ENCODE assay signal across 30 cellular contexts in the genomic region with DNA sequence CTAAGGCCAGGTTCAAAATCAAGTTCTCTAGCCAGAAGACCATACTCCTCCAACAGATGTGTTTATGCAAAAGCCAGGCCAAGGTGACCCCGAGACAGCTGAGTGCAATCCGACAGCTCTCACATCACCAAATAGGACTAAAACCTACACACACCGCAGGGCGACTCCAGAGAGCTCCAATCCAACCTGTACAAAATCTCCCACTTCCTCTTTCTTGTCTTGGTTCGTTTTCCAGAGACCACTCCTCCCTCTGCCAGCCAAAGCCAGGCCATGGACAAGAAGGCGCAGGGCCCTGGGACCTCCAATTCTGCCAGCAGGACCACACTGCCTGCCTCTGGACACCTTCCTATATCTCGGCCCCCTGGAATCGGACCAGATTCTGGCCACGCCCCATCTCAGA.
"Had no signal": no experiment of that assay in that cellular context is flagged by ENCODE, and none has a peak within 500 bp of the region (broad histone marks: within the 10 kb centered on the region; RNA-seq: fewer than 3 reads in every experiment).

No MANE protein-coding gene starts in this region.

- H3K9me3 Mint-ChIP-seq: immature natural killer cell; neural crest cell; stimulated activated naive B cell treated with anti-CD40 and anti-IgM and Interleukin-4, amounts not matched to agents 10 μg/mL and 1 μg/mL and 100 μg/mL, for 72 hours had no signal

- DNase-seq: hypothalamus; immature natural killer cell; left ventricle myocardium inferior; mesendoderm; naive B cell; nucleus accumbens; pancreas; posterior cingulate gyrus; retina; right cardiac atrium; stimulated activated CD4-positive, alpha-beta T cell treated with anti-CD3 and anti-CD28 coated beads, Interleukin-12 subunit alpha, Interleukin-12 subunit beta, amount 100 ng/mL, for 4 hours; stimulated activated CD4-positive, alpha-beta T cell treated with anti-CD3 and anti-CD28 coated beads, Interleukin-15, amount 100 ng/mL, for 24 hours; stimulated activated CD4-positive, alpha-beta T cell treated with anti-CD3 and anti-CD28 coated beads, Interleukin-2, amount 100 ng/mL, for 24 hours; stimulated activated CD4-positive, alpha-beta T cell treated with anti-CD3 and anti-CD28 coated beads, Interleukin-4, amount 100 ng/mL, for 1 hour; stimulated activated naive B cell treated with anti-CD40 and anti-IgM and Interleukin-4, amounts not matched to agents 10 μg/mL and 1 μg/mL and 100 μg/mL, for 72 hours; stimulated activated naive CD8-positive, alpha-beta T cell treated with anti-CD3 and anti-CD28 coated beads, Interleukin-15, Interleukin-2, amounts not matched to agents 100 U/mL and 50 U/mL, for 24 hours; tibial artery; trophoblast cell; upper lobe of right lung had no signal

- ATAC-seq: pancreas; right cardiac atrium; sciatic nerve; stimulated activated naive B cell treated with anti-CD40 and anti-IgM and Interleukin-4, amounts not matched to agents 10 μg/mL and 1 μg/mL and 100 μg/mL, for 72 hours; stimulated activated naive CD8-positive, alpha-beta T cell treated with anti-CD3 and anti-CD28 coated beads, Interleukin-15, Interleukin-2, amounts not matched to agents 100 U/mL and 50 U/mL, for 24 hours; upper lobe of right lung had no signal

- H3K27ac Mint-ChIP-seq: immature natural killer cell; mesothelial cell of epicardium; nephron; stimulated activated naive B cell treated with anti-CD40 and anti-IgM and Interleukin-4, amounts not matched to agents 10 μg/mL and 1 μg/mL and 100 μg/mL, for 72 hours had no signal

- H3K9me3 ChIP-seq: left ventricle myocardium inferior, pancreas, prostate gland, suprapubic skin, thoracic aorta, tibial artery, upper lobe of right lung had no signal

- H3K4me3 ChIP-seq: left ventricle myocardium inferior, lung, pancreas, prostate gland, skin epidermis, suprapubic skin, thoracic aorta, tibial artery, upper lobe of right lung had no signal

- H3K27me3 ChIP-seq: pancreas, suprapubic skin, tibial artery, upper lobe of right lung had no signal

- H3K4me1 Mint-ChIP-seq: mesothelial cell of epicardium; naive B cell; nephron; neural crest cell; stimulated activated naive B cell treated with anti-CD40 and anti-IgM and Interleukin-4, amounts not matched to agents 10 μg/mL and 1 μg/mL and 100 μg/mL, for 72 hours had no signal

- H3K4me1 ChIP-seq: left ventricle myocardium inferior, pancreas, prostate gland, suprapubic skin, tibial artery, upper lobe of right lung had no signal

- H3K36me3 ChIP-seq: pancreas, prostate gland, upper lobe of right lung had no signal

- H3K27ac ChIP-seq: left ventricle myocardium inferior, pancreas, prostate gland, skin epidermis, suprapubic skin, thoracic aorta, tibial artery, upper lobe of right lung had no signal

- H3K4me3 Mint-ChIP-seq: immature natural killer cell; mesothelial cell of epicardium; naive B cell; nephron; neural crest cell; stimulated activated naive B cell treated with anti-CD40 and anti-IgM and Interleukin-4, amounts not matched to agents 10 μg/mL and 1 μg/mL and 100 μg/mL, for 72 hours had no signal

- FAIRE-seq: islet of Langerhans, pancreas, urothelium cell line had no signal
